In the genomic region with DNA sequence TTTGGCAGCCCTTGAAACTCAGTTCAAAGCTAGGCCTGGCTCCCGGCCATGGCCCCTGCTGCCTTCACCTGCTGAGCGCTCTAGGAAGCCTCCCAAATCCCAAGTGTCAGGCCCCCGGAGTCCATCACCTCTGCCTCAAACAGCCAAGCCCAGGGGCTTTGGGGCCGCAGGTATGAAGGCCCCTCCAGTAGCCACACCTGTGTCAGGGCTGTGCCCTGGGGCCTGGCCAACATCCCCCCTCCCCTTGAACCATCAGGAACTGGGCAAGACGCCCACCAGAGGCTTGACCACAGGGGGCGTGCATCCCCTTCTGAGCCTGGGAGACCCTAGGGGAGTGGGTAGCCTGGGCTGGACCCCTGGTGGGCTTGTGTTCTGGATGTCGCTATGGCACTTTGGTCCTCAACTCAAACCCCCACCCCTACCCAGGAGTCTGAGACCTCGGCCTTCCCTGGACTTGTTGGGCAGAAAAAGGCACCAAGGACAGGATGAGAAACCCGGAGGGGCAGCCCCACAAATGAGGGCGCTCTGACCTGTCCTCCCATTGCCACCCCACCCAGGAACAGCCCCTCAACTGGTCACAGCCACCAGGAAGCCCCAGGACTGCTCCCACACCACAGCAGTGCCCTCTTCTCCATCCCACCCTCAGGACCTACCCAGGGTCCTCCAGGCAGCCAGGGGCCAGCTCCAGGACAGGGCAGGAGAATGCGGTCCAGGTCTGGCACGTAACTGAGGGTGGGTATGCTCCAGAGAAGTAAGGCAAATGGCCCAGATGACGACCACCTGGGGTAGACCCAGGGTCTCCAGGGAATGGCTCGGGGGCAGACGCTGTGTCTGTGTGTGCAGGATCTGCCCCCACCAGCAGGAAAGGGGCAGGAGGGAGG, we compare ENCODE assay signal across 1 cellular context.
TF ChIP-seq lines count a peak whose summit lies in the region.

No MANE protein-coding gene starts in this region.

TF ChIP-seq in SK-N-SH, 30 proteins besides CTCF, POLR2A, EP300 and RAD21 (continued from another document):
- TF ChIP-seq FOSL2 (IDR thresholded peaks at IDR 0.05; ENCODE audit: borderline replicate concordance, low read depth) (no peak), CHD2 (IDR thresholded peaks at IDR 0.05; ENCODE audit: low read length, partially characterized antibody) (no peak), MEF2A (IDR thresholded peaks at IDR 0.05; ENCODE audit: borderline replicate concordance, low read depth) (no peak), TAF1 (IDR thresholded peaks at IDR 0.05; ENCODE audit: borderline replicate concordance, low read depth, low read length) (no peak), POLR2AphosphoS5 (IDR thresholded peaks at IDR 0.05; ENCODE audit: low read depth, low read length) (no peak)
- TF ChIP-seq, protein P1, sequence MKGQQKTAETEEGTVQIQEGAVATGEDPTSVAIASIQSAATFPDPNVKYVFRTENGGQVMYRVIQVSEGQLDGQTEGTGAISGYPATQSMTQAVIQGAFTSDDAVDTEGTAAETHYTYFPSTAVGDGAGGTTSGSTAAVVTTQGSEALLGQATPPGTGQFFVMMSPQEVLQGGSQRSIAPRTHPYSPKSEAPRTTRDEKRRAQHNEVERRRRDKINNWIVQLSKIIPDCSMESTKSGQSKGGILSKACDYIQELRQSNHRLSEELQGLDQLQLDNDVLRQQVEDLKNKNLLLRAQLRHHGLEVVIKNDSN (IDR thresholded peaks at IDR 0.05; ENCODE audit: borderline replicate concordance, low read depth): no peak
- TF ChIP-seq, protein P2, sequence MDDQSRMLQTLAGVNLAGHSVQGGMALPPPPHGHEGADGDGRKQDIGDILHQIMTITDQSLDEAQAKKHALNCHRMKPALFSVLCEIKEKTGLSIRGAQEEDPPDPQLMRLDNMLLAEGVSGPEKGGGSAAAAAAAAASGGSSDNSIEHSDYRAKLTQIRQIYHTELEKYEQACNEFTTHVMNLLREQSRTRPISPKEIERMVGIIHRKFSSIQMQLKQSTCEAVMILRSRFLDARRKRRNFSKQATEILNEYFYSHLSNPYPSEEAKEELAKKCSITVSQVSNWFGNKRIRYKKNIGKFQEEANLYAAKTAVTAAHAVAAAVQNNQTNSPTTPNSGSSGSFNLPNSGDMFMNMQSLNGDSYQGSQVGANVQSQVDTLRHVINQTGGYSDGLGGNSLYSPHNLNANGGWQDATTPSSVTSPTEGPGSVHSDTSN (IDR thresholded peaks at IDR 0.05): no peak
